10 cellular contexts compared by ENCODE assay signal in the genomic region with DNA sequence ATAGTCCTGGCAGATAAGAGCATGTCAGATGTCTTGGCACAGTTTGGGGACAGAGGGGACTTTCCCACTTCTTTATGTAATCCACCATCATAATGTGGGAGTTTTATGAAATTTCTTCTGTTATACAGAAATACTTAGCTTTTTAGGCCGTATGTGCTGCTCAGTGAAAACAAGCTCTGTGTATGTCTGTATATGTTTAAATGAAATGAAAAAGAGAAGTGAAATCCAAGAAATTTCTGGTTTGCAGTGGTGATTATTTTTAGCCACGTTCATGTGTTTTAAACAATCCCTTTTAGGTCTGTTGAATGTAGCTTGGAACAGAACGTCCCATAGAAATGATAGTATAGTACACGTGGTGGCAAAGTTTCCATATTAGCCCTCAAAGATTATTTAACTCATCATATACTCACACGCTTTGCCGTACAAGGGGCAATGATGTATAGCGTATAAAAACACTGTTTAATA. TPM values are rescaled to one million over a fixed set of nuclear protein-coding genes. Genes with fewer than 3 reads are reported as not detected.
A peak's percentile ranks its signal among the peaks of the same experiment; 100 is the strongest.
DNase-seq lines count a peak whose midpoint lies in the region; ATAC-seq, FAIRE-seq and TF ChIP-seq lines count a peak whose summit lies in the region.
"Had no signal": no experiment of that assay in that cellular context is flagged by ENCODE, and none has a peak within 500 bp of the region (broad histone marks: within the 10 kb centered on the region; RNA-seq: fewer than 3 reads in every experiment).

No MANE protein-coding gene starts in this region.

- ATAC-seq in GM21390 (IDR thresholded peaks at IDR 0.05; ENCODE audit: unreplicated experiment) (peak; percentile 68), HG03439 (IDR thresholded peaks at IDR 0.05; ENCODE audit: unreplicated experiment) (peak; percentile 58)

- no peak for TF ChIP-seq POLR2A in GM12891 (IDR thresholded peaks at IDR 0.05; ENCODE audit: low read depth, low read length)

- no peak for DNase-seq in GM12891 (ENCODE audit: insufficient read length, low spot score)
- DNase-seq in germinal center (ENCODE audit: low spot score) = peak; percentile 47
- no peak for DNase-seq in NCI-H774 (lab: John Stamatoyannopoulos, UW)
- DNase-seq in stimulated activated CD4-positive, alpha-beta T cell treated with anti-CD3 and anti-CD28 coated beads, Interleukin-4, amount 100 ng/mL, for 24 hours = no peak
- no peak for DNase-seq in NCI-H1930 (lab: John Stamatoyannopoulos, UW)
- DNase-seq in hepatic stellate cell (ENCODE audit: low spot score) = no peak

- FAIRE-seq in GM12891 (lab: Jason Lieb, UNC) = peak; percentile 87
- FAIRE-seq: D721Med, endometrium had no signal

TF ChIP-seq in GM12891, 5 proteins besides CTCF, POLR2A, EP300 and RAD21:
- TF ChIP-seq TAF1 (IDR thresholded peaks at IDR 0.05; ENCODE audit: low read depth, low read length) (no peak), POLR2AphosphoS5 (IDR thresholded peaks at IDR 0.05; ENCODE audit: low read depth, low read length) (no peak), PAX5 (IDR thresholded peaks at IDR 0.05; ENCODE audit: insufficient read depth, low read length, severe bottlenecking) (no peak), SPI1 (IDR thresholded peaks at IDR 0.05; ENCODE audit: low read depth, low read length) (peak; percentile 94), POU2F2 (IDR thresholded peaks at IDR 0.05; ENCODE audit: low read depth, low read length) (no peak)

RNA-seq across cellular contexts. Expression of a gene that starts 41.0 kb away (rescaled TPM):
- 1.5 TPM for polyA plus RNA-seq in GM12891 (2012; ENCODE audit: low read depth, missing spikeins)
